In the genomic region with DNA sequence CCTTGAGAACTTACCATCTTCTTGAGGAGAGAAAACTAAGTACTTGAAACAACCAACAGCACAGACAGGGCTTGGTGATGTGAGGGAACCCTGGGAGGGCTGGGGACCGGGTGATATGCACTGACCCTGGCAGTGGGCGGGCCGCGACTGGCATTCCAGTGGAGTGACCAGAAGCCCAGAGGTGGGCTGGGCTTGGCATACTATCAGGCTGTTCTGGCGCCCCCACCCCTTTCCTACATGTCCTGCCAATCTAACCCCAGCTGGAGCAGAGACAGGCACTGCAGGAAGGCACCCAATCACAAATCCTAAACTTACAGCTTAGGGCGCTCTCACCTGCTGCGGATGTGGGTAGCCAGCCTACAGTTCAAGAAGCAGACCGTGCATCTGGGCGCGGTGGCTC, we compare ENCODE assay signal across 18 cellular contexts. TPM values are rescaled to one million over a fixed set of nuclear protein-coding genes. Genes with fewer than 3 reads are reported as not detected.
DNase-seq lines count a peak whose midpoint lies in the region; ATAC-seq and TF ChIP-seq lines count a peak whose summit lies in the region.
"Had no signal": no experiment of that assay in that cellular context is flagged by ENCODE, and none has a peak within 500 bp of the region (broad histone marks: within the 10 kb centered on the region; RNA-seq: fewer than 3 reads in every experiment).

No MANE protein-coding gene starts in this region.

- no peak overlapping the region; the same call in 1 of the 2 replicates for H3K4me2 ChIP-seq in IMR-90 (ENCODE audit: low read depth, low read length)
- H3K4me2 ChIP-seq: GM23338 had no signal

- peak overlapping the region; percentile 57 for H2BK20ac ChIP-seq in IMR-90 (ENCODE audit: low read depth, low read length)

- no peak for TF ChIP-seq POLR2A in IMR-90 (IDR thresholded peaks at IDR 0.05; ENCODE audit: low read depth, low read length)
- no peak for TF ChIP-seq POLR2A in body of pancreas (IDR thresholded peaks at IDR 0.05)

- peak overlapping the region; percentile 63 for H2AK9ac ChIP-seq in IMR-90 (replicated peaks; ENCODE audit: low read depth, low read length, poor library complexity)

- DNase-seq in IMR-90 (peak; percentile 33), body of pancreas (peak in 3 of 4 donors; percentile 39 to 54 (median 42)), kidney tubule cell (ENCODE audit: low spot score) (peak; percentile 57), thoracic aorta (ENCODE audit: low spot score) (no peak), RKO (ENCODE audit: low spot score) (no peak)
- DNase-seq: activated CD4-positive, alpha-beta T cell treated with anti-CD3 and anti-CD28 coated beads for 48 hours; activated T-cell treated with anti-CD3 and anti-CD28 coated beads, Interleukin-2, amount 50 U/mL, for 72 hours; effector memory CD4-positive, alpha-beta T cell; NCI-H226; stimulated activated CD4-positive, alpha-beta T cell treated with anti-CD3 and anti-CD28 coated beads, Interleukin-2, amount 100 ng/mL, for 24 hours; T-helper 17 cell had no signal

- H2BK5ac ChIP-seq in IMR-90 (ENCODE audit: low read depth, low read length, poor library complexity, severe bottlenecking), result peak overlapping the region; percentile 66

- H2AK5ac ChIP-seq in IMR-90 (ENCODE audit: low read depth, low read length), result peak overlapping the region; percentile 86; the same call in 1 of the 2 replicates

- H4K5ac ChIP-seq in IMR-90 (ENCODE audit: low read depth, low read length), result peak overlapping the region; percentile 37; the same call in 1 of the 2 replicates

- H3K36me3 Mint-ChIP-seq in stimulated activated memory B cell treated with anti-CD40 and anti-IgM and Interleukin-4, amounts not matched to agents 10 μg/mL and 1 μg/mL and 100 μg/mL, for 72 hours, result peaks cover 30% of the 10 kb centered on the region

- peak overlapping the region; percentile 81; the same call in 1 of the 2 replicates for H3K14ac ChIP-seq in IMR-90 (replicated peaks; ENCODE audit: low read depth, low read length)

- no TSS peak for BruUV-seq in IMR-90 (replicated peaks; lab: Mats Ljungman, UMichigan)

- no peak overlapping the region for H3K4me3 Mint-ChIP-seq in stimulated activated memory B cell treated with anti-CD40 and anti-IgM and Interleukin-4, amounts not matched to agents 10 μg/mL and 1 μg/mL and 100 μg/mL, for 72 hours
- H3K4me3 Mint-ChIP-seq: activated T-cell treated with anti-CD3 and anti-CD28 coated beads, Interleukin-2, amount 50 U/mL, for 72 hours; GM23338; memory B cell; T-helper 17 cell had no signal

- TF ChIP-seq RAD21 in IMR-90 (IDR thresholded peaks at IDR 0.05; ENCODE audit: low read length), result no peak

- H3K27me3 ChIP-seq in IMR-90 (ENCODE audit: control insufficient read depth, insufficient read depth, low read length), result no peaks in the 10 kb centered on the region
- no peaks in the 10 kb centered on the region for H3K27me3 ChIP-seq in body of pancreas
- no peaks in the 10 kb centered on the region for H3K27me3 ChIP-seq in thoracic aorta (replicated peaks; ENCODE audit: insufficient read depth)

- peak overlapping the region; percentile 89; the same call in 1 of the 3 replicates for H2BK15ac ChIP-seq in IMR-90 (ENCODE audit: low read depth, low read length)

- POLR2A ChIA-PET in IMR-90 (lab: Charles Lee; ENCODE audit: unreplicated experiment), result no interaction called here

- no peak for ATAC-seq in IMR-90 (ENCODE audit: low read depth)
- no peak for ATAC-seq in body of pancreas
- ATAC-seq in thoracic aorta (ENCODE audit: insufficient number of reproducible peaks, low FRiP score, low read depth), result no peak
- no peak for ATAC-seq in GM18870 (IDR thresholded peaks at IDR 0.05; ENCODE audit: unreplicated experiment)
- no peak for ATAC-seq in stimulated activated memory B cell treated with anti-CD40 and anti-IgM and Interleukin-4, amounts not matched to agents 10 μg/mL and 1 μg/mL and 100 μg/mL, for 72 hours
- no peak for ATAC-seq in GM19328 (IDR thresholded peaks at IDR 0.05; ENCODE audit: unreplicated experiment)
- ATAC-seq: activated T-cell treated with anti-CD3 and anti-CD28 coated beads, Interleukin-2, amount 50 U/mL, for 72 hours; GM23338; T-helper 17 cell had no signal

- H4K91ac ChIP-seq in IMR-90 (ENCODE audit: insufficient read depth, low read depth, low read length), result peak overlapping the region; percentile 57

- no peaks in the 10 kb centered on the region for H3K27me3 Mint-ChIP-seq in stimulated activated memory B cell treated with anti-CD40 and anti-IgM and Interleukin-4, amounts not matched to agents 10 μg/mL and 1 μg/mL and 100 μg/mL, for 72 hours
- H3K27me3 Mint-ChIP-seq: memory B cell, T-helper 17 cell had no signal

- H3K56ac ChIP-seq in IMR-90 (ENCODE audit: extremely low read depth, insufficient read depth, low read length), result no peak overlapping the region

- H3K36me3 ChIP-seq in IMR-90 (ENCODE audit: control insufficient read depth, insufficient read depth, low read length) (peaks cover 50% of the 10 kb centered on the region), body of pancreas (replicated peaks in 1 of 2; ENCODE audit: insufficient read depth in 1 of 2, low read depth in 2 of 2) (peaks cover 0 to 1% of the 10 kb centered on the region in 2 donors), thoracic aorta (peaks cover 39% of the 10 kb centered on the region)

- no peak overlapping the region for H3K4me3 ChIP-seq in IMR-90 (ENCODE audit: insufficient read depth, low read depth, low read length)
- no peak overlapping the region for H3K4me3 ChIP-seq in body of pancreas
- no peak overlapping the region for H3K4me3 ChIP-seq in thoracic aorta
- H3K4me3 ChIP-seq: GM23338 had no signal

- H3K79me1 ChIP-seq in IMR-90 (ENCODE audit: low read depth in 1 of 2, low read length in 2 of 2), result peaks cover 37 to 90% of the 10 kb centered on the region in 2 experiments

- peaks cover 12% of the 10 kb centered on the region for H3K4me1 Mint-ChIP-seq in stimulated activated memory B cell treated with anti-CD40 and anti-IgM and Interleukin-4, amounts not matched to agents 10 μg/mL and 1 μg/mL and 100 μg/mL, for 72 hours
- H3K4me1 Mint-ChIP-seq: memory B cell had no signal

- no peak overlapping the region for H3K27ac ChIP-seq in IMR-90 (ENCODE audit: insufficient read depth, low read length)
- H3K27ac ChIP-seq in body of pancreas, result peak overlapping the region; percentile 45 to 88 (median 86)
- H3K27ac ChIP-seq in thoracic aorta, result peak overlapping the region; percentile 82 to 90
- H3K27ac ChIP-seq: C4-2B had no signal

- in situ Hi-C loops in IMR-90 (cut with MboI; ENCODE audit: low sequenced_read_pairs), result no loop called here

- CTCF ChIA-PET in IMR-90 (lab: Yijun Ruan, JAX), result no interaction called here

- H4K8ac ChIP-seq in IMR-90 (ENCODE audit: low read depth in 2 of 2, low read length in 2 of 2), result peak overlapping the region; percentile 29 to 73; a peak in 3 of 4 replicates

- no peaks in the 10 kb centered on the region for H3K9me3 Mint-ChIP-seq in stimulated activated memory B cell treated with anti-CD40 and anti-IgM and Interleukin-4, amounts not matched to agents 10 μg/mL and 1 μg/mL and 100 μg/mL, for 72 hours
- H3K9me3 Mint-ChIP-seq: activated T-cell treated with anti-CD3 and anti-CD28 coated beads, Interleukin-2, amount 50 U/mL, for 72 hours; GM23338; memory B cell had no signal

- H3K23ac ChIP-seq in IMR-90 (ENCODE audit: low read depth, low read length), result peak overlapping the region; percentile 48

- peaks cover 39% of the 10 kb centered on the region for H4K20me1 ChIP-seq in IMR-90 (ENCODE audit: insufficient read depth, low read length)

- H2AFZ ChIP-seq in IMR-90 (replicated peaks; ENCODE audit: low read length, poor library complexity), result no peak overlapping the region
- H2AFZ ChIP-seq: GM23338, parathyroid adenoma had no signal

- peak overlapping the region; percentile 83 for H3K4ac ChIP-seq in IMR-90 (ENCODE audit: low read depth, low read length)

- H3K9me1 ChIP-seq in IMR-90 (ENCODE audit: insufficient read depth, low read length), result peaks cover 26% of the 10 kb centered on the region

- peaks cover 44% of the 10 kb centered on the region for H3K4me1 ChIP-seq in IMR-90 (ENCODE audit: control insufficient read depth, insufficient read depth, low read length)
- H3K4me1 ChIP-seq in body of pancreas, result peaks cover 54% of the 10 kb centered on the region
- peaks cover 26 to 54% of the 10 kb centered on the region in 2 donors for H3K4me1 ChIP-seq in thoracic aorta (ENCODE audit: control insufficient read depth in 1 of 2, low read depth in 2 of 2)

- intact Hi-C loops in IMR-90 (cut with micrococcal nuclease), result no loop called here
- intact Hi-C loops in body of pancreas (cut with DNase I), result no loop called here

- TF ChIP-seq CTCF in IMR-90 (conservative IDR thresholded peaks at IDR 0.05; ENCODE audit: low read depth, low read length) (no peak), body of pancreas (IDR thresholded peaks at IDR 0.05) (no peak), thoracic aorta (IDR thresholded peaks at IDR 0.05) (no peak)

- no peak overlapping the region for H3K9ac ChIP-seq in IMR-90 (ENCODE audit: low read depth, low read length)
- H3K9ac ChIP-seq: parathyroid adenoma had no signal

- 100% methylated on average over 1 of the region's 10 CpGs; no CpG with 5 or more reads in 1 of the 2 experiments for WGBS in IMR-90 (ENCODE audit: extremely low coverage in 2 of 2, insufficient read length in 1 of 2), 2 experiments
- 78 to 85% methylated on average over 4 to 10 of the region's 10 CpGs for WGBS in body of pancreas, 2 donors

- H3K9me3 ChIP-seq in IMR-90 (ENCODE audit: control insufficient read depth, insufficient read depth, low read length) (no peaks in the 10 kb centered on the region), body of pancreas (no peaks in the 10 kb centered on the region), thoracic aorta (no peaks in the 10 kb centered on the region)

- H3K27ac Mint-ChIP-seq in stimulated activated memory B cell treated with anti-CD40 and anti-IgM and Interleukin-4, amounts not matched to agents 10 μg/mL and 1 μg/mL and 100 μg/mL, for 72 hours, result no peak overlapping the region
- H3K27ac Mint-ChIP-seq: activated T-cell treated with anti-CD3 and anti-CD28 coated beads, Interleukin-2, amount 50 U/mL, for 72 hours; GM23338; memory B cell; T-helper 17 cell had no signal

- peak overlapping the region; percentile 88 for H2BK120ac ChIP-seq in IMR-90 (ENCODE audit: low read depth, low read length)

- H3K18ac ChIP-seq in IMR-90 (ENCODE audit: low read depth, low read length), result no peak overlapping the region

- dilution Hi-C loops in IMR-90 (cut with HindIII; ENCODE audit: low sequenced_read_pairs, unreplicated experiment), result no loop called here

RNA-seq across cellular contexts. Expression of a gene that starts 54.0 kb away (rescaled TPM):
- total RNA-seq in IMR-90 (2012; rRNA removed), result 25.6 and 32.3 TPM in 2 replicates
- polyA plus RNA-seq in IMR-90 (2012; rRNA removed), result 20.6 and 26.2 TPM in 2 replicates
- polyA plus RNA-seq in IMR-90 (2012; cell fraction: cytosol; rRNA removed), result 18.9 and 29.8 TPM in 2 replicates
- 15.8 and 38.2 TPM in 2 replicates for polyA plus RNA-seq in IMR-90 (2012; cell fraction: nucleus; rRNA removed; ENCODE audit: low replicate concordance)
- 10 to 100 TPM; 31.6 to 42.5 TPM for total RNA-seq in body of pancreas
- 10 to 100 TPM in 1 of 2 donors, 1 to 10 TPM in 1; 3.9 to 42.5 TPM for total RNA-seq in thoracic aorta

RNA-seq across cellular contexts. Expression of a gene that starts 56.9 kb away (rescaled TPM):
- total RNA-seq in IMR-90 (2012; rRNA removed) (46.4 and 47.5 TPM in 2 replicates), body of pancreas (10 to 100 TPM; 65.6 to 76.5 TPM), thoracic aorta (100 to 1,000 TPM; 126 to 146 TPM)
- polyA plus RNA-seq in IMR-90 (2012; rRNA removed), result 65.5 and 69.8 TPM in 2 replicates
- polyA plus RNA-seq in IMR-90 (2012; cell fraction: cytosol; rRNA removed), result 66.8 and 79.6 TPM in 2 replicates
- 42.7 and 68.1 TPM in 2 replicates for polyA plus RNA-seq in IMR-90 (2012; cell fraction: nucleus; rRNA removed; ENCODE audit: low replicate concordance)

Comparison
In these comparisons a context has a peak if more than half of its experiments do, and no peak if none do; other contexts are left out.
1. DNase-seq: peak in IMR-90 (single experiment), body of pancreas (3 of 4) and kidney tubule cell (single experiment); none in thoracic aorta (single experiment) and RKO (single experiment).